21 cellular contexts compared by ENCODE assay signal in the genomic region with DNA sequence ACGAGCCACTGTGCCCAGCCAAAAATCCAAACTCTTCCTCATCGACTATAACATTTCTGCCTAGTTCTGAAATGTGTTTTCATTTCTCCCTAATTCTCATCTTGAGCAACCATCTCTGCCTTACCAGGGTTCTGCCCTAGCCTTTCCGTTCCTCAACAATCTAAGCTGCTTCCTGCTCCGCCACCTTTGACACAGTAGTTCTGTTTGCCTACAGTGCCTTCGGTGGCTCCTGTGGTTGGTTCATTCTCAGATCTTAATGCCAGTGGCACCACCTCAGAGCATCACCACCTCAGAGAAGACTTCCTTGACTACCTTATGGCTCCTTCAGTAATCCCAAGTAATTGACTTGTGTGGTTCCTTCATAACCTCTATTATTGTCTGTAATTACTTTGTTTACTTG. TPM values are rescaled to one million over a fixed set of nuclear protein-coding genes. Genes with fewer than 3 reads are reported as not detected.
A peak's percentile ranks its signal among the peaks of the same experiment; 100 is the strongest.
DNase-seq lines count a peak whose midpoint lies in the region; ATAC-seq and TF ChIP-seq lines count a peak whose summit lies in the region.
"Had no signal": no experiment of that assay in that cellular context is flagged by ENCODE, and none has a peak within 500 bp of the region (broad histone marks: within the 10 kb centered on the region; RNA-seq: fewer than 3 reads in every experiment).

No MANE protein-coding gene starts in this region.

- peaks cover 35% of the 10 kb centered on the region for H3F3A ChIP-seq in SK-N-SH (replicated peaks; ENCODE audit: insufficient read depth)

- peak overlapping the region; percentile 33 for H3K4me3 Mint-ChIP-seq in dendritic cell treated with granulocyte-macrophage colony-stimulating factor and Interleukin-4, amounts not matched to agents 40 ng/mL and 50 ng/mL, for 4 days
- H3K4me3 Mint-ChIP-seq in activated naive CD4-positive, alpha-beta T cell treated with anti-CD3 and anti-CD28 coated beads for 36 hours: no peak overlapping the region
- H3K4me3 Mint-ChIP-seq: activated CD8-positive, alpha-beta memory T cell treated with anti-CD3 and anti-CD28 coated beads, Interleukin-2, amount 10 ng/mL, durations not matched to agents 7 days and 5 days; CD4-positive, CD25-positive, alpha-beta regulatory T cell; stimulated activated naive B cell treated with anti-CD40 and anti-IgM and Interleukin-4, amounts not matched to agents 10 μg/mL and 1 μg/mL and 100 μg/mL, for 72 hours had no signal

- H3K9ac ChIP-seq in SK-N-SH (no peak overlapping the region), trophoblast cell (ENCODE audit: low read length) (no peak overlapping the region)

- H2BK12ac ChIP-seq in trophoblast cell (ENCODE audit: low read length): no peak overlapping the region

- TF ChIP-seq EP300 in SK-N-SH (IDR thresholded peaks at IDR 0.05; ENCODE audit: borderline replicate concordance in 1 of 2, low read depth in 1 of 2, low read length in 1 of 2): no peak

- no peaks in the 10 kb centered on the region for H3K9me3 Mint-ChIP-seq in dendritic cell treated with granulocyte-macrophage colony-stimulating factor and Interleukin-4, amounts not matched to agents 40 ng/mL and 50 ng/mL, for 4 days
- H3K9me3 Mint-ChIP-seq in activated naive CD4-positive, alpha-beta T cell treated with anti-CD3 and anti-CD28 coated beads for 36 hours: no peaks in the 10 kb centered on the region
- H3K9me3 Mint-ChIP-seq: stimulated activated naive B cell treated with anti-CD40 and anti-IgM and Interleukin-4, amounts not matched to agents 10 μg/mL and 1 μg/mL and 100 μg/mL, for 72 hours had no signal

- no peak overlapping the region for H2BK120ac ChIP-seq in trophoblast cell (ENCODE audit: insufficient read depth, low read length, poor library complexity)

- CTCF ChIA-PET in SK-N-SH (lab: Yijun Ruan, JAX): interaction anchor here (1.1 to 1.8 kb wide), 2 partner anchors 83 to 162 kb away, joined by 3 read pairs; no protein-coding TSS in a partner anchor
- CTCF ChIA-PET in activated naive CD4-positive, alpha-beta T cell treated with anti-CD3 and anti-CD28 coated beads for 36 hours (lab: Charles Lee): no interaction called here

- TF ChIP-seq POLR2A in GM18505 (IDR thresholded peaks at IDR 0.05; ENCODE audit: borderline replicate concordance, extremely low read depth, insufficient read depth, insufficient read length): no peak

- no peak for TF ChIP-seq RAD21 in SK-N-SH (IDR thresholded peaks at IDR 0.05; ENCODE audit: low read length)

- H3K27me3 Mint-ChIP-seq in dendritic cell treated with granulocyte-macrophage colony-stimulating factor and Interleukin-4, amounts not matched to agents 40 ng/mL and 50 ng/mL, for 4 days: no peaks in the 10 kb centered on the region
- H3K27me3 Mint-ChIP-seq in activated naive CD4-positive, alpha-beta T cell treated with anti-CD3 and anti-CD28 coated beads for 36 hours (ENCODE audit: low read depth): peaks cover 46% of the 10 kb centered on the region

- H3K27ac ChIP-seq in SK-N-SH (ENCODE audit: low read depth in 2 of 2, low read length in 1 of 2): no peak overlapping the region; a peak in 1 of 4 replicates
- H3K27ac ChIP-seq in trophoblast cell (ENCODE audit: low read depth, low read length): no peak overlapping the region
- H3K27ac ChIP-seq: lower lobe of right lung, prostate gland had no signal

- H3K4me2 ChIP-seq in SK-N-SH (peak overlapping the region; percentile 19; the same call in 1 of the 2 replicates), trophoblast cell (ENCODE audit: low read length) (no peak overlapping the region)

- H3K18ac ChIP-seq in trophoblast cell (ENCODE audit: low read length): no peak overlapping the region

- H3K79me2 ChIP-seq in SK-N-SH (ENCODE audit: insufficient read depth) (peaks cover 81% of the 10 kb centered on the region), trophoblast cell (ENCODE audit: control insufficient read depth, insufficient read depth, low read length, poor library complexity) (peaks cover 40% of the 10 kb centered on the region)

- no peak overlapping the region for H2AK5ac ChIP-seq in trophoblast cell (ENCODE audit: low read length)

- peaks cover 16 to 49% of the 10 kb centered on the region in 2 experiments for H3K4me1 ChIP-seq in SK-N-SH (ENCODE audit: control insufficient read depth in 1 of 2, insufficient read depth in 2 of 2, low read depth in 1 of 2, low read length in 1 of 2)
- peaks cover 11 to 19% of the 10 kb centered on the region in 2 experiments for H3K4me1 ChIP-seq in trophoblast cell (ENCODE audit: control insufficient read depth in 1 of 2, insufficient read depth in 2 of 2, low read length in 2 of 2)

- H2AFZ ChIP-seq in SK-N-SH (ENCODE audit: low read depth): no peak overlapping the region
- no peak overlapping the region for H2AFZ ChIP-seq in trophoblast cell (ENCODE audit: insufficient read depth, low read length, poor library complexity)

- intact Hi-C loops in dendritic cell treated with granulocyte-macrophage colony-stimulating factor and Interleukin-4, amounts not matched to agents 40 ng/mL and 50 ng/mL, for 4 days (cut with micrococcal nuclease): no loop called here
- intact Hi-C loops in activated naive CD4-positive, alpha-beta T cell treated with anti-CD3 and anti-CD28 coated beads for 36 hours (cut with micrococcal nuclease): loop anchor here (5.0 kb wide), 1 partner anchor 140 kb away; no protein-coding TSS in a partner anchor

- H3K27me3 ChIP-seq in SK-N-SH (ENCODE audit: insufficient read depth) (no peaks in the 10 kb centered on the region), trophoblast cell (ENCODE audit: insufficient read depth, low read length) (no peaks in the 10 kb centered on the region)

- peak overlapping the region; percentile 84 for H3K4ac ChIP-seq in trophoblast cell (ENCODE audit: low read depth, low read length)

- H3K4me1 Mint-ChIP-seq in dendritic cell treated with granulocyte-macrophage colony-stimulating factor and Interleukin-4, amounts not matched to agents 40 ng/mL and 50 ng/mL, for 4 days (ENCODE audit: low read depth): peaks cover 66% of the 10 kb centered on the region
- peaks cover 4% of the 10 kb centered on the region for H3K4me1 Mint-ChIP-seq in activated naive CD4-positive, alpha-beta T cell treated with anti-CD3 and anti-CD28 coated beads for 36 hours (ENCODE audit: low read depth)

- H3K36me3 Mint-ChIP-seq in dendritic cell treated with granulocyte-macrophage colony-stimulating factor and Interleukin-4, amounts not matched to agents 40 ng/mL and 50 ng/mL, for 4 days (ENCODE audit: low read depth): no peaks in the 10 kb centered on the region
- no peaks in the 10 kb centered on the region for H3K36me3 Mint-ChIP-seq in activated naive CD4-positive, alpha-beta T cell treated with anti-CD3 and anti-CD28 coated beads for 36 hours (ENCODE audit: low read depth)
- H3K36me3 Mint-ChIP-seq: activated CD8-positive, alpha-beta memory T cell treated with anti-CD3 and anti-CD28 coated beads, Interleukin-2, amount 10 ng/mL, durations not matched to agents 7 days and 5 days; CD4-positive, CD25-positive, alpha-beta regulatory T cell; stimulated activated naive B cell treated with anti-CD40 and anti-IgM and Interleukin-4, amounts not matched to agents 10 μg/mL and 1 μg/mL and 100 μg/mL, for 72 hours had no signal

- POLR2A ChIA-PET in SK-N-SH (lab: Yijun Ruan, JAX): no interaction called here

- peak overlapping the region; percentile 28 for H3K27ac Mint-ChIP-seq in dendritic cell treated with granulocyte-macrophage colony-stimulating factor and Interleukin-4, amounts not matched to agents 40 ng/mL and 50 ng/mL, for 4 days
- no peak overlapping the region for H3K27ac Mint-ChIP-seq in activated naive CD4-positive, alpha-beta T cell treated with anti-CD3 and anti-CD28 coated beads for 36 hours
- H3K27ac Mint-ChIP-seq: activated CD8-positive, alpha-beta memory T cell treated with anti-CD3 and anti-CD28 coated beads, Interleukin-2, amount 10 ng/mL, durations not matched to agents 7 days and 5 days; CD4-positive, CD25-positive, alpha-beta regulatory T cell; stimulated activated naive B cell treated with anti-CD40 and anti-IgM and Interleukin-4, amounts not matched to agents 10 μg/mL and 1 μg/mL and 100 μg/mL, for 72 hours had no signal

- H2BK5ac ChIP-seq in trophoblast cell (ENCODE audit: low read depth, low read length, poor library complexity): no peak overlapping the region

- H4K20me1 ChIP-seq in SK-N-SH (ENCODE audit: insufficient read depth): peaks cover 62% of the 10 kb centered on the region

- H3K14ac ChIP-seq in trophoblast cell (ENCODE audit: low read length): no peak overlapping the region

- no peaks in the 10 kb centered on the region for H3K9me2 ChIP-seq in SK-N-SH

- H3K4me3 ChIP-seq in SK-N-SH (ENCODE audit: low read depth in 2 of 2, low read length in 1 of 2): no peak overlapping the region
- H3K4me3 ChIP-seq in trophoblast cell (ENCODE audit: low read depth, low read length): no peak overlapping the region
- H3K4me3 ChIP-seq: lower lobe of right lung, prostate gland had no signal

- WGBS in SK-N-SH (ENCODE audit: low lambda C conversion rate): 83% methylated on average over 5 of the region's 5 CpGs
- no CpG with 5 or more reads among the region's 5 CpGs for WGBS in trophoblast cell (ENCODE audit: extremely low coverage, insufficient coverage, insufficient read length)

- H3K23ac ChIP-seq in trophoblast cell (ENCODE audit: low read length): peak overlapping the region; percentile 71

- no peak overlapping the region for H4K12ac ChIP-seq in trophoblast cell (ENCODE audit: low read depth, low read length)

- H3K79me1 ChIP-seq in trophoblast cell (ENCODE audit: low read length): peaks cover 14% of the 10 kb centered on the region

- no peak for TF ChIP-seq CTCF in SK-N-SH (IDR thresholded peaks at IDR 0.05)

- no peak for ATAC-seq in SK-N-SH treated with all-trans-retinoic acid at 6 μM for 48 hours
- no peak for ATAC-seq in GM18505 (IDR thresholded peaks at IDR 0.05; ENCODE audit: unreplicated experiment)
- ATAC-seq: activated CD8-positive, alpha-beta memory T cell treated with anti-CD3 and anti-CD28 coated beads, Interleukin-2, amount 10 ng/mL, durations not matched to agents 7 days and 5 days; stimulated activated naive B cell treated with anti-CD40 and anti-IgM and Interleukin-4, amounts not matched to agents 10 μg/mL and 1 μg/mL and 100 μg/mL, for 72 hours had no signal

- no peak overlapping the region for H4K91ac ChIP-seq in trophoblast cell (ENCODE audit: low read depth, low read length)

- H3K36me3 ChIP-seq in SK-N-SH (replicated peaks in 1 of 2; ENCODE audit: control insufficient read depth in 1 of 2, insufficient read depth in 2 of 2, low read length in 1 of 2) (peaks cover 0 to 9% of the 10 kb centered on the region in 2 experiments), trophoblast cell (ENCODE audit: control insufficient read depth in 1 of 2, insufficient read depth in 2 of 2, low read length in 2 of 2) (peaks cover 0 to 3% of the 10 kb centered on the region in 2 experiments)
- H3K36me3 ChIP-seq: lower lobe of right lung, prostate gland had no signal

- H3K9me3 ChIP-seq in SK-N-SH (no peaks in the 10 kb centered on the region), trophoblast cell (ENCODE audit: insufficient read depth, low read depth, low read length) (no peaks in the 10 kb centered on the region)
- H3K9me3 ChIP-seq: lower lobe of right lung, prostate gland had no signal

- no peak for DNase-seq in SK-N-SH
- DNase-seq in LoVo (ENCODE audit: low spot score): peak; percentile 29
- no peak for DNase-seq in trophoblast cell
- no peak for DNase-seq in activated naive CD4-positive, alpha-beta T cell treated with anti-CD3 and anti-CD28 coated beads for 36 hours
- no peak for DNase-seq in NOMO-1 treated with dmso at 0.1 percent for 144 hours (lab: John Stamatoyannopoulos, UW; ENCODE audit: unreplicated experiment)
- DNase-seq: activated CD8-positive, alpha-beta memory T cell treated with anti-CD3 and anti-CD28 coated beads, Interleukin-2, amount 10 ng/mL, durations not matched to agents 7 days and 5 days; activated effector memory CD4-positive, alpha-beta T cell treated with Interleukin-2 at 50 U/mL for 16 hours; CD4-positive, CD25-positive, alpha-beta regulatory T cell; cerebellar nuclear complex; DMS79 treated with DMSO at 0.1 percent for 48 hours; foreskin fibroblast; HCEC 1CT; lower lobe of right lung; NCI-H1694; NCI-H226; SIG-M5; stimulated activated naive B cell treated with anti-CD40 and anti-IgM and Interleukin-4, amounts not matched to agents 10 μg/mL and 1 μg/mL and 100 μg/mL, for 72 hours had no signal

- H4K8ac ChIP-seq in trophoblast cell (ENCODE audit: low read depth, low read length): no peak overlapping the region

RNA-seq across cellular contexts. Expression of a gene that starts 3.8 kb away (rescaled TPM):
- polyA plus RNA-seq in SK-N-SH (2012; rRNA removed): 12.1 and 15.7 TPM in 2 replicates
- 12.9 and 15.1 TPM in 2 replicates for polyA plus RNA-seq in SK-N-SH (2012; cell fraction: cytosol; rRNA removed)
- 10.4 and 11.4 TPM in 2 replicates for polyA plus RNA-seq in SK-N-SH (2012; cell fraction: nucleus; rRNA removed)
- 49.6 and 49.7 TPM in 2 replicates for polyA plus RNA-seq in trophoblast cell (2013)
- under 1 TPM; 0.42 to 0.60 TPM for total RNA-seq in activated naive CD4-positive, alpha-beta T cell treated with anti-CD3 and anti-CD28 coated beads for 36 hours
